ENCODE assay signal across 10 cellular contexts in genomic region chr16:31386157-31386984, GRCh38.
A peak's percentile ranks its signal among the peaks of the same experiment; 100 is the strongest.
DNase-seq lines count a peak whose midpoint lies in the region; ATAC-seq lines count a peak whose summit lies in the region.
"Had no signal": no experiment of that assay in that cellular context is flagged by ENCODE, and none has a peak within 500 bp of the region (broad histone marks: within the 10 kb centered on the region; RNA-seq: fewer than 3 reads in every experiment).

No MANE protein-coding gene starts in this region.

- DNase-seq in activated T-cell treated with anti-CD3 and anti-CD28 coated beads for 48 hours (ENCODE audit: low read depth) (peak; percentile 12), activated T-cell treated with anti-CD3 and anti-CD28 coated beads for 4 hours (no peak), NCI-H69 (lab: John Stamatoyannopoulos, UW) (peak; percentile 36), epithelial cell of prostate (ENCODE audit: low read depth, low spot score) (peak; percentile 76), glomerular visceral epithelial cell (ENCODE audit: extremely low spot score) (no peak)
- DNase-seq in effector CD4-positive, alpha-beta T cell = no peak
- DNase-seq: DND-41 had no signal

- peak overlapping the region; percentile 41 for H3K27ac ChIP-seq in epithelial cell of prostate

- H3K4me1 Mint-ChIP-seq in stimulated activated naive CD8-positive, alpha-beta T cell treated with anti-CD3 and anti-CD28 coated beads, Interleukin-15, Interleukin-2, amounts not matched to agents 100 ng/mL and 50 ng/mL, for 24 hours (ENCODE audit: low read depth) = peaks cover 30% of the 10 kb centered on the region

- peaks cover 15% of the 10 kb centered on the region for H3K27me3 Mint-ChIP-seq in stimulated activated naive CD8-positive, alpha-beta T cell treated with anti-CD3 and anti-CD28 coated beads, Interleukin-15, Interleukin-2, amounts not matched to agents 100 ng/mL and 50 ng/mL, for 24 hours

- ATAC-seq in GM19397 (IDR thresholded peaks at IDR 0.05; ENCODE audit: unreplicated experiment) = no peak

- H3K9me3 Mint-ChIP-seq in stimulated activated naive CD8-positive, alpha-beta T cell treated with anti-CD3 and anti-CD28 coated beads, Interleukin-15, Interleukin-2, amounts not matched to agents 100 ng/mL and 50 ng/mL, for 24 hours = no peaks in the 10 kb centered on the region
- H3K9me3 Mint-ChIP-seq: T-helper 1 cell treated with Interleukin-12 subunit alpha and Interleukin-12 subunit beta and Interleukin-4 antibody, amounts not matched to agents 30 μg/mL and 1 μg/mL, for 36 hours had no signal

- H3K27ac Mint-ChIP-seq in stimulated activated naive CD8-positive, alpha-beta T cell treated with anti-CD3 and anti-CD28 coated beads, Interleukin-15, Interleukin-2, amounts not matched to agents 100 ng/mL and 50 ng/mL, for 24 hours = peak overlapping the region; percentile 78
- H3K27ac Mint-ChIP-seq: T-helper 1 cell treated with Interleukin-12 subunit alpha and Interleukin-12 subunit beta and Interleukin-4 antibody, amounts not matched to agents 30 μg/mL and 1 μg/mL, for 36 hours had no signal

- peak overlapping the region; percentile 37 for H3K4me3 Mint-ChIP-seq in stimulated activated naive CD8-positive, alpha-beta T cell treated with anti-CD3 and anti-CD28 coated beads, Interleukin-15, Interleukin-2, amounts not matched to agents 100 ng/mL and 50 ng/mL, for 24 hours
- H3K4me3 Mint-ChIP-seq: T-helper 1 cell treated with Interleukin-12 subunit alpha and Interleukin-12 subunit beta and Interleukin-4 antibody, amounts not matched to agents 30 μg/mL and 1 μg/mL, for 36 hours had no signal

- no peaks in the 10 kb centered on the region for H3K36me3 Mint-ChIP-seq in stimulated activated naive CD8-positive, alpha-beta T cell treated with anti-CD3 and anti-CD28 coated beads, Interleukin-15, Interleukin-2, amounts not matched to agents 100 ng/mL and 50 ng/mL, for 24 hours (ENCODE audit: low read depth)

Comparison
In these comparisons a context has a peak if more than half of its experiments do, and no peak if none do; other contexts are left out.
1. DNase-seq: peak in activated T-cell treated with anti-CD3 and anti-CD28 coated beads for 48 hours (single experiment), NCI-H69 (single experiment) and epithelial cell of prostate (single experiment); none in activated T-cell treated with anti-CD3 and anti-CD28 coated beads for 4 hours (single experiment), glomerular visceral epithelial cell (single experiment) and effector CD4-positive, alpha-beta T cell (single experiment).